In the genomic region with DNA sequence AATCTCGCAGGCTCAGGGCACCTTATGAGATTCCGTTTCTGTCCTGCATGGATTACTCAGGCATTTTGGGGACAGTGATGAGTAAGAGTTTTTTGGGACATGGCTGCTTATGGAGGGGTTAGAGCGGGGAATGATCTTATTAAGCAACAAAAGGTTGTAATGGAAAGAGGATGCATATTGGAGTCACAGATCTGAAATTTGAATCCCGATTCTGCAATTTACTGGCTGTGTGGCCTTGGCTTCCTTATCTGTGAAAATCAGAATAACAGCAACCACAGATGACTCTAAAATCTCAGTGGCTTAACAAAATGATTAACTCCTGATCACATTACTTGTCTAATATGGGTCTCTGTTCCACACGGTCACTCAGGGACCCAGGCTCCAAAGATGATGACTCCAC, we compare ENCODE assay signal across 23 cellular contexts. TPM values are rescaled to one million over a fixed set of nuclear protein-coding genes. Genes with fewer than 3 reads are reported as not detected.
DNase-seq lines count a peak whose midpoint lies in the region; ATAC-seq and TF ChIP-seq lines count a peak whose summit lies in the region.
"Had no signal": no experiment of that assay in that cellular context is flagged by ENCODE, and none has a peak within 500 bp of the region (broad histone marks: within the 10 kb centered on the region; RNA-seq: fewer than 3 reads in every experiment).

No MANE protein-coding gene starts in this region.

- no peak for TF ChIP-seq CTCF in A673 (conservative IDR thresholded peaks at IDR 0.05; ENCODE audit: low read depth, low read length)
- TF ChIP-seq CTCF in HEK293 (tag by site-specific recombination; IDR thresholded peaks at IDR 0.05): no peak
- TF ChIP-seq CTCF in esophagus squamous epithelium (IDR thresholded peaks at IDR 0.05): no peak
- no peak for TF ChIP-seq CTCF in nephron progenitor cell (IDR thresholded peaks at IDR 0.05)

- H3K27me3 ChIP-seq in A673 (replicated peaks; ENCODE audit: insufficient read depth, low read depth, low read length, poor library complexity) (no peaks in the 10 kb centered on the region), esophagus squamous epithelium (peaks cover 0 to 29% (median 0%) of the 10 kb centered on the region in 4 donors), rectal smooth muscle tissue (ENCODE audit: control insufficient read depth, insufficient read depth, low read length) (peaks cover 7% of the 10 kb centered on the region)
- H3K27me3 ChIP-seq: Peyer's patch had no signal

- 88 to 89% methylated on average over 5 of the region's 5 CpGs for whole genome bisulfite sequencing in esophagus squamous epithelium, 2 donors

- DNase-seq in A673 (ENCODE audit: low spot score) (no peak), esophagus squamous epithelium (lab: John Stamatoyannopoulos, UW) (no peak), nephron progenitor cell (no peak), SK-N-DZ (ENCODE audit: low spot score) (no peak)
- DNase-seq: Calu3; CD8-positive, alpha-beta T cell; GF-D8; GOT3; MM.1S; NCI-H1092; NCI-H146; NCI-H2081 treated with DMSO at 0.1 percent for 48 hours; NCI-H446 treated with DMSO at 0.1 percent for 48 hours; NCI-H69; NK-92 treated with Interleukin-12 subunit alpha and Interleukin-12 subunit beta, amount 100 ng/mL, for 24 hours; Peyer's patch; SHP77 had no signal

- no peaks in the 10 kb centered on the region for H3K36me3 Mint-ChIP-seq in nephron progenitor cell (ENCODE audit: low read depth)
- H3K36me3 Mint-ChIP-seq: CD8-positive, alpha-beta T cell had no signal

- H3K4me3 ChIP-seq in A673 (ENCODE audit: low read depth, low read length, poor library complexity, severe bottlenecking) (no peak overlapping the region), HEK293 (ENCODE audit: low read depth, low read length) (no peak overlapping the region), esophagus squamous epithelium (no peak overlapping the region), rectal smooth muscle tissue (ENCODE audit: low read length) (no peak overlapping the region)
- H3K4me3 ChIP-seq: BLaER1 treated with 17β-estradiol and CSF1 and Interleukin-3, amounts not matched to agents 10 nM and 100 nM; Peyer's patch had no signal

- no TSS peak for BruUV-seq in A673 (replicated peaks; lab: Mats Ljungman, UMichigan)

- H3K9me3 Mint-ChIP-seq in nephron progenitor cell: no peaks in the 10 kb centered on the region
- H3K9me3 Mint-ChIP-seq: CD8-positive, alpha-beta T cell had no signal

- POLR2A ChIA-PET in A673 (lab: Charles Lee; ENCODE audit: low non-redundant PET) (no interaction called here), HEK293 (lab: Yijun Ruan, JAX) (no interaction called here)

- no peak for ATAC-seq in HG02938 (IDR thresholded peaks at IDR 0.05; ENCODE audit: unreplicated experiment)
- ATAC-seq: CD8-positive, alpha-beta T cell; HCT116 had no signal

- H3K9me3 ChIP-seq in A673 (ENCODE audit: low read depth, low read length, poor library complexity, severe bottlenecking): no peaks in the 10 kb centered on the region
- H3K9me3 ChIP-seq in HEK293 (ENCODE audit: control insufficient read depth, insufficient read depth, low read depth, low read length): no peaks in the 10 kb centered on the region
- no peaks in the 10 kb centered on the region for H3K9me3 ChIP-seq in esophagus squamous epithelium
- H3K9me3 ChIP-seq: BLaER1 treated with 17β-estradiol and CSF1 and Interleukin-3, amounts not matched to agents 10 nM and 100 nM; Peyer's patch had no signal

- H3K36me3 ChIP-seq in A673 (ENCODE audit: insufficient read depth, low read length, poor library complexity, severe bottlenecking) (no peaks in the 10 kb centered on the region), HEK293 (ENCODE audit: control insufficient read depth in 2 of 2, insufficient read depth in 1 of 2, low read length in 2 of 2) (no peaks in the 10 kb centered on the region), esophagus squamous epithelium (no peaks in the 10 kb centered on the region), rectal smooth muscle tissue (ENCODE audit: control insufficient read depth, insufficient read depth, low read length) (no peaks in the 10 kb centered on the region)
- H3K36me3 ChIP-seq: BLaER1 treated with 17β-estradiol and CSF1 and Interleukin-3, amounts not matched to agents 10 nM and 100 nM; Peyer's patch had no signal

- peaks cover 7% of the 10 kb centered on the region for H3K27me3 Mint-ChIP-seq in nephron progenitor cell (ENCODE audit: low read depth, poor library complexity)

- peaks cover 32% of the 10 kb centered on the region for H3K4me1 ChIP-seq in A673 (ENCODE audit: insufficient read depth, low read length, poor library complexity, severe bottlenecking)
- peaks cover 3% of the 10 kb centered on the region; the same call in 1 of the 2 replicates for H3K4me1 ChIP-seq in HEK293 (ENCODE audit: control insufficient read depth, insufficient read depth, low read length)
- H3K4me1 ChIP-seq in esophagus squamous epithelium: peaks cover 2 to 54% (median 28%) of the 10 kb centered on the region in 3 donors
- H3K4me1 ChIP-seq in rectal smooth muscle tissue (ENCODE audit: control insufficient read depth, insufficient read depth, low read length): peaks cover 42% of the 10 kb centered on the region

- no peak overlapping the region for H3K4me3 Mint-ChIP-seq in nephron progenitor cell
- H3K4me3 Mint-ChIP-seq: CD8-positive, alpha-beta T cell had no signal

- intact Hi-C loops in A673 (cut with micrococcal nuclease; ENCODE audit: unreplicated experiment): no loop called here
- intact Hi-C loops in esophagus squamous epithelium (cut with DNase I): no loop called here

- no peak for TF ChIP-seq POLR2A in esophagus squamous epithelium (IDR thresholded peaks at IDR 0.05)

- H3K27ac Mint-ChIP-seq in nephron progenitor cell: no peak overlapping the region
- H3K27ac Mint-ChIP-seq: CD8-positive, alpha-beta T cell had no signal

- H3K27ac ChIP-seq in A673 (ENCODE audit: low read depth, low read length, poor library complexity, severe bottlenecking): peak overlapping the region; percentile 58
- H3K27ac ChIP-seq in HEK293 (ENCODE audit: extremely low read depth, low read depth, low read length): no peak overlapping the region
- peak overlapping the region in 3 of 4 donors; percentile 53 to 63 (median 53) for H3K27ac ChIP-seq in esophagus squamous epithelium
- peak overlapping the region; percentile 71 for H3K27ac ChIP-seq in rectal smooth muscle tissue (ENCODE audit: low read depth, low read length)
- H3K27ac ChIP-seq: BLaER1 treated with 17β-estradiol and CSF1 and Interleukin-3, amounts not matched to agents 10 nM and 100 nM had no signal

- CTCF ChIA-PET in A673 (lab: Charles Lee) (no interaction called here), HEK293 (lab: Yijun Ruan, JAX) (interaction anchor here (1.3 kb wide), 1 partner anchor 111 kb away, joined by 6 read pairs; no protein-coding TSS in a partner anchor)

- H3K9ac ChIP-seq in rectal smooth muscle tissue (ENCODE audit: low read length): no peak overlapping the region
- H3K9ac ChIP-seq: BLaER1 treated with 17β-estradiol and CSF1 and Interleukin-3, amounts not matched to agents 10 nM and 100 nM had no signal

- peaks cover 96% of the 10 kb centered on the region for H3K4me1 Mint-ChIP-seq in nephron progenitor cell

TF ChIP-seq in HEK293, 187 proteins besides CTCF, POLR2A, EP300 and RAD21:
- peak; percentile 30 for TF ChIP-seq SETDB1 (IDR thresholded peaks at IDR 0.05; ENCODE audit: insufficient read length, low read length)
- no peak for TF ChIP-seq ZNF76 (tag by site-specific recombination; IDR thresholded peaks at IDR 0.05; ENCODE audit: borderline replicate concordance, low read depth)

RNA-seq across cellular contexts. Expression of a gene that starts 5.8 kb away (rescaled TPM):
- 2.8 and 5.8 TPM in 2 replicates for total RNA-seq in A673 (2021)
- total RNA-seq in esophagus squamous epithelium: 1 to 10 TPM in 3 of 4 donors, under 1 TPM in 1; 0.80 to 4.4 (median 2.0) TPM
- 9.8 and 15.7 TPM in 2 replicates for polyA plus RNA-seq in SK-N-DZ (2014; cell fraction: cytosol; rRNA removed)
- polyA plus RNA-seq in SK-N-DZ (2014; cell fraction: nucleus; rRNA removed): 6.9 and 15.7 TPM in 2 replicates
- total RNA-seq: Calu3, LHCN-M2 had no signal
